23 cellular contexts compared by ENCODE assay signal in genomic region chr1:167566766-167567165, GRCh38. TPM values are rescaled to one million over a fixed set of nuclear protein-coding genes. Genes with fewer than 3 reads are reported as not detected.
DNase-seq lines count a peak whose midpoint lies in the region; ATAC-seq and TF ChIP-seq lines count a peak whose summit lies in the region.
"Had no signal": no experiment of that assay in that cellular context is flagged by ENCODE, and none has a peak within 500 bp of the region (broad histone marks: within the 10 kb centered on the region; RNA-seq: fewer than 3 reads in every experiment).

No MANE protein-coding gene starts in this region.

- H2AK5ac ChIP-seq in mesenchymal stem cell (ENCODE audit: low read length, severe bottlenecking): no peak overlapping the region

- no peak overlapping the region for H3K23ac ChIP-seq in mesenchymal stem cell (ENCODE audit: low read length in 2 of 2)

- DNase-seq in M059J (ENCODE audit: low read depth) (peak; percentile 30), mesenchymal stem cell (no peak), DMS153 treated with DMSO at 0.1 percent for 48 hours (lab: John Stamatoyannopoulos, UW; ENCODE audit: unreplicated experiment) (no peak), GM20000 (ENCODE audit: low spot score) (no peak)
- DNase-seq: AML-193, HCEC 1CT, Karpas-422, MM.1S, NCI-H1092 treated with DMSO at 0.1 percent for 48 hours, NCI-H1436 treated with DMSO at 0.1 percent for 48 hours, NCI-H1930, NCI-H2227 treated with DMSO at 0.1 percent for 48 hours, NCI-H524, NCI-H774, OCI-M1 had no signal

- 76% methylated on average over 3 of the region's 3 CpGs for WGBS in mesenchymal stem cell

- H2BK5ac ChIP-seq in mesenchymal stem cell (ENCODE audit: low read depth, low read length, poor library complexity, severe bottlenecking): no peak overlapping the region

- peak overlapping the region; percentile 47 for H3K27ac ChIP-seq in BLaER1
- peak overlapping the region; percentile 32; the same call in 1 of the 2 replicates for H3K27ac ChIP-seq in VCaP
- no peak overlapping the region for H3K27ac ChIP-seq in mesenchymal stem cell (ENCODE audit: low read length, poor library complexity, severe bottlenecking)

- no peak for ATAC-seq in HG03432 (IDR thresholded peaks at IDR 0.05; ENCODE audit: unreplicated experiment)
- ATAC-seq: GM23338, Right ventricle myocardium inferior had no signal

- no peak overlapping the region for H3K18ac ChIP-seq in mesenchymal stem cell (ENCODE audit: low read depth in 1 of 2, low read length in 2 of 2)

- no peaks in the 10 kb centered on the region for H3K27me3 ChIP-seq in BLaER1
- peaks cover 0 to 16% of the 10 kb centered on the region in 2 experiments for H3K27me3 ChIP-seq in mesenchymal stem cell (ENCODE audit: control insufficient read depth in 1 of 2, insufficient read depth in 1 of 2, low read length in 2 of 2)

- no peaks in the 10 kb centered on the region for H3K79me1 ChIP-seq in mesenchymal stem cell (replicated peaks; ENCODE audit: low read length, poor library complexity, severe bottlenecking)

- peaks cover 44% of the 10 kb centered on the region for H3K4me1 ChIP-seq in BLaER1
- no peaks in the 10 kb centered on the region for H3K4me1 ChIP-seq in mesenchymal stem cell (ENCODE audit: control insufficient read depth, insufficient read depth, low read depth, low read length)

- no peak overlapping the region for H4K91ac ChIP-seq in mesenchymal stem cell (ENCODE audit: low read length)

- H3K4me3 ChIP-seq in BLaER1 (no peak overlapping the region), mesenchymal stem cell (ENCODE audit: insufficient read depth in 1 of 2, low read depth in 1 of 2, low read length in 2 of 2) (no peak overlapping the region)
- H3K4me3 ChIP-seq: GM12878, GM23338 had no signal

- no peak overlapping the region for H3K14ac ChIP-seq in mesenchymal stem cell (ENCODE audit: low read length in 2 of 2)

- peaks cover 12% of the 10 kb centered on the region for H3K9me3 ChIP-seq in BLaER1
- H3K9me3 ChIP-seq in mesenchymal stem cell (ENCODE audit: control insufficient read depth, low read length): no peaks in the 10 kb centered on the region

- no peak for TF ChIP-seq CTCF in VCaP (conservative IDR thresholded peaks at IDR 0.05)
- no peak for TF ChIP-seq CTCF in GM20000 (IDR thresholded peaks at IDR 0.05; ENCODE audit: extremely low read depth, missing control alignments)

- H3K4me2 ChIP-seq in BLaER1 (peak overlapping the region; percentile 84), mesenchymal stem cell (ENCODE audit: low read length, poor library complexity, severe bottlenecking) (no peak overlapping the region)
- H3K4me2 ChIP-seq: GM23338 had no signal

- no peaks in the 10 kb centered on the region for H4K20me1 ChIP-seq in BLaER1

- no peak overlapping the region for H3K4ac ChIP-seq in mesenchymal stem cell (ENCODE audit: low read depth in 1 of 2, low read length in 2 of 2)

- no peak overlapping the region for H2BK12ac ChIP-seq in mesenchymal stem cell (ENCODE audit: low read length in 2 of 2)

- peak overlapping the region; percentile 45 for H4K8ac ChIP-seq in mesenchymal stem cell (ENCODE audit: low read length)

- no peak overlapping the region for H2BK120ac ChIP-seq in mesenchymal stem cell (ENCODE audit: low read depth, low read length)

- H3K9ac ChIP-seq in BLaER1: peak overlapping the region; percentile 4; the same call in 1 of the 2 replicates
- H3K9ac ChIP-seq in mesenchymal stem cell (ENCODE audit: low read length): no peak overlapping the region

- H3K36me3 ChIP-seq in BLaER1: no peaks in the 10 kb centered on the region
- no peaks in the 10 kb centered on the region for H3K36me3 ChIP-seq in mesenchymal stem cell (ENCODE audit: control insufficient read depth in 1 of 2, insufficient read depth in 2 of 2, low read depth in 1 of 2, low read length in 2 of 2)

- H2AFZ ChIP-seq in mesenchymal stem cell (ENCODE audit: low read depth, low read length): no peak overlapping the region
- H2AFZ ChIP-seq: GM23338 had no signal

- H2BK15ac ChIP-seq in mesenchymal stem cell (ENCODE audit: low read depth, poor library complexity, severe bottlenecking): no peak overlapping the region

RNA-seq across cellular contexts. Expression of gene CREG1, which starts 13.2 kb away (rescaled TPM):
- 74.8 and 81.5 TPM in 2 replicates for total RNA-seq in M059J (2014; rRNA removed; shearing (Covaris generic))
- 87.5 TPM for polyA plus RNA-seq in mesenchymal stem cell (2013, experiment 1 of 2)
- 90.9 TPM for polyA plus RNA-seq in mesenchymal stem cell (2013, experiment 2 of 2)

RNA-seq across cellular contexts. Expression of gene CD247, which starts 48.4 kb away (rescaled TPM):
- not detected in 2 replicates for total RNA-seq in M059J (2014; rRNA removed; shearing (Covaris generic))
- not detected for polyA plus RNA-seq in mesenchymal stem cell (2013, experiment 1 of 2)
- not detected for polyA plus RNA-seq in mesenchymal stem cell (2013, experiment 2 of 2)
- total RNA-seq: A172 had no signal
- polyA plus RNA-seq: AG04450 had no signal
